ENCODE assay signal across 8 cellular contexts in genomic region chr9:19229725-19230355, GRCh38. TPM values are rescaled to one million over a fixed set of nuclear protein-coding genes. Genes with fewer than 3 reads are reported as not detected.
DNase-seq lines count a peak whose midpoint lies in the region; ATAC-seq, FAIRE-seq and TF ChIP-seq lines count a peak whose summit lies in the region.

No MANE protein-coding gene starts in this region.

- FAIRE-seq in GM19239 (lab: Jason Lieb, UNC): peak; percentile 81

- POLR2A ChIA-PET in CD4-positive, alpha-beta T cell (lab: Charles Lee): interaction anchor here (1.0 to 3.9 kb wide), 14 partner anchors 9 to 235 kb away, joined by 3 to 27 read pairs (median 6); partner anchors contain the start of genes RPS6 and RRAGA

- CTCF ChIA-PET in CD4-positive, alpha-beta T cell (lab: Charles Lee): interaction anchor here (1.2 kb wide), 1 partner anchor 173 kb away, joined by 3 read pairs; no protein-coding TSS in a partner anchor

- H3K4me3 ChIP-seq in osteoblast (ENCODE audit: insufficient read depth, low read length): peak overlapping the region; percentile 97

- DNase-seq in CD4-positive, alpha-beta T cell: peak in 7 of 10 experiments; percentile 34 to 68 (median 53)
- DNase-seq in GM19239 (ENCODE audit: insufficient read length, low spot score): peak; percentile 56
- DNase-seq in NCI-H460 (ENCODE audit: extremely low read depth, low read depth): peak; percentile 38
- peak; percentile 80 for DNase-seq in activated CD8-positive, alpha-beta memory T cell treated with anti-CD3 and anti-CD28 coated beads, Interleukin-2, amount 50 U/mL, for 48 hours
- DNase-seq in foreskin keratinocyte: peak; percentile 32 to 60
- DNase-seq in osteoblast (ENCODE audit: insufficient read length, low spot score, missing footprints): peak; percentile 71
- DNase-seq in erythroblast (lab: John Stamatoyannopoulos, UW): no peak

- peaks cover 29% of the 10 kb centered on the region for H4K20me1 ChIP-seq in osteoblast (ENCODE audit: insufficient read depth, low read length)

- H3K4me1 Mint-ChIP-seq in CD4-positive, alpha-beta T cell (ENCODE audit: low read depth): peaks cover 10% of the 10 kb centered on the region

- H3K27me3 ChIP-seq in CD4-positive, alpha-beta T cell (ENCODE audit: control insufficient read depth, insufficient read depth, low read length): no peaks in the 10 kb centered on the region
- H3K27me3 ChIP-seq in foreskin keratinocyte (no peaks in the 10 kb centered on the region), osteoblast (ENCODE audit: insufficient read depth, low read length) (no peaks in the 10 kb centered on the region)

- no peaks in the 10 kb centered on the region for H3K4me1 ChIP-seq in foreskin keratinocyte
- peaks cover 16% of the 10 kb centered on the region for H3K4me1 ChIP-seq in osteoblast (ENCODE audit: insufficient read depth, low read length)

- no peak overlapping the region for H3K27ac Mint-ChIP-seq in CD4-positive, alpha-beta T cell

- H2AFZ ChIP-seq in osteoblast (ENCODE audit: low read length): peak overlapping the region; percentile 97

- intact Hi-C loops in CD4-positive, alpha-beta T cell (cut with DNase I, micrococcal nuclease): loop anchor here (1.0 to 10.0 kb wide), 12 partner anchors 43 to 1095 kb away; partner anchors contain the start of genes RRAGA (in 2 of the 2) and HAUS6 (in 1 of the 2)

- H3K27ac ChIP-seq in CD4-positive, alpha-beta T cell (ENCODE audit: low read depth, low read length): peak overlapping the region; percentile 34
- H3K27ac ChIP-seq in foreskin keratinocyte: no peak overlapping the region
- no peak overlapping the region for H3K27ac ChIP-seq in osteoblast (ENCODE audit: low read depth, low read length)

- no peaks in the 10 kb centered on the region for H3K27me3 Mint-ChIP-seq in CD4-positive, alpha-beta T cell

- peak overlapping the region; percentile 92 for H3K4me2 ChIP-seq in osteoblast (ENCODE audit: insufficient read depth, low read length)

- no peaks in the 10 kb centered on the region for H3K36me3 Mint-ChIP-seq in CD4-positive, alpha-beta T cell (ENCODE audit: low read depth)

- no peak for TF ChIP-seq POLR2A in erythroblast (IDR thresholded peaks at IDR 0.05; ENCODE audit: low read length)

- TF ChIP-seq CTCF in CD4-positive, alpha-beta T cell (IDR thresholded peaks at IDR 0.05): no peak
- TF ChIP-seq CTCF in foreskin keratinocyte (conservative IDR thresholded peaks at IDR 0.05): peak; percentile 2
- TF ChIP-seq CTCF in osteoblast (IDR thresholded peaks at IDR 0.05; ENCODE audit: extremely low read depth, low read depth, low read length): no peak

- peak overlapping the region; percentile 91 for H3K4me3 Mint-ChIP-seq in CD4-positive, alpha-beta T cell

- no peaks in the 10 kb centered on the region for H3K36me3 ChIP-seq in osteoblast (ENCODE audit: insufficient read depth, low read length)

- H3K79me2 ChIP-seq in osteoblast (ENCODE audit: insufficient read depth, low read length): peaks cover 42% of the 10 kb centered on the region

- ATAC-seq in CD4-positive, alpha-beta T cell (ENCODE audit: poor library complexity): peak; percentile 60
- ATAC-seq in HG03280 (IDR thresholded peaks at IDR 0.05; ENCODE audit: unreplicated experiment) (peak; percentile 55), foreskin keratinocyte (peak; percentile 70)

- H3K9me3 ChIP-seq in CD4-positive, alpha-beta T cell (ENCODE audit: control insufficient read depth, low read length): no peaks in the 10 kb centered on the region
- no peaks in the 10 kb centered on the region for H3K9me3 ChIP-seq in osteoblast (ENCODE audit: low read depth, low read length)

- no peaks in the 10 kb centered on the region for H3K9me3 Mint-ChIP-seq in CD4-positive, alpha-beta T cell

RNA-seq across cellular contexts. Expression of gene DENND4C, which starts 0.7 kb away (rescaled TPM):
- 10 to 100 TPM; 32.5 to 34.1 TPM for total RNA-seq in CD4-positive, alpha-beta T cell
- 28.8 and 34.4 TPM in 2 replicates for total RNA-seq in NCI-H460 (2014; rRNA removed; shearing (Covaris generic))
- polyA plus RNA-seq in NCI-H460 (2014; cell fraction: nucleus; rRNA removed): 17.9 and 21.5 TPM in 2 replicates
- total RNA-seq in foreskin keratinocyte: 20.5 and 21.8 TPM in 2 replicates
- polyA plus RNA-seq in foreskin keratinocyte: 2.2 and 3.2 TPM in 2 replicates
- 65.1 and 83.7 TPM in 2 replicates for total RNA-seq in osteoblast

Comparison
In these comparisons a context has a peak if more than half of its experiments do, and no peak if none do; other contexts are left out.
1. DNase-seq: peak in CD4-positive, alpha-beta T cell (7 of 10), GM19239 (single experiment), NCI-H460 (single experiment), activated CD8-positive, alpha-beta memory T cell treated with anti-CD3 and anti-CD28 coated beads, Interleukin-2, amount 50 U/mL, for 48 hours (single experiment), foreskin keratinocyte (2 of 2) and osteoblast (single experiment); none in erythroblast (0 of 2).
2. Peak in every context shown above with its lines, with median percentiles within 50 percentile points of each other: ATAC-seq.